In genomic region chr22:46734830-46735453, GRCh38 we compare ENCODE assay signal across 8 cellular contexts. TPM values are rescaled to one million over a fixed set of nuclear protein-coding genes. Genes with fewer than 3 reads are reported as not detected.
DNase-seq lines count a peak whose midpoint lies in the region; ATAC-seq and TF ChIP-seq lines count a peak whose summit lies in the region.

No MANE protein-coding gene starts in this region.

- no peaks in the 10 kb centered on the region for H3K9me3 Mint-ChIP-seq in activated naive CD4-positive, alpha-beta T cell treated with anti-CD3 and anti-CD28 coated beads, Interleukin-2, amount 10 ng/mL, durations not matched to agents 7 days and 5 days
- no peaks in the 10 kb centered on the region for H3K9me3 Mint-ChIP-seq in stimulated activated naive CD8-positive, alpha-beta T cell treated with anti-CD3 and anti-CD28 coated beads, Interleukin-15, amount 100 ng/mL, for 72 hours

- no peak for TF ChIP-seq CTCF in lower lobe of right lung (IDR thresholded peaks at IDR 0.05)

- ATAC-seq in SK-N-SH treated with all-trans-retinoic acid at 6 μM for 48 hours (peak; percentile 36), lower lobe of right lung (peak; percentile 39 to 48), GM19463 (IDR thresholded peaks at IDR 0.05; ENCODE audit: unreplicated experiment) (no peak)
- ATAC-seq in stimulated activated naive CD8-positive, alpha-beta T cell treated with anti-CD3 and anti-CD28 coated beads, Interleukin-15, amount 100 ng/mL, for 72 hours = no peak

- peaks cover 8% of the 10 kb centered on the region for H3K36me3 ChIP-seq in lower lobe of right lung

- no peaks in the 10 kb centered on the region for H3K27me3 Mint-ChIP-seq in activated naive CD4-positive, alpha-beta T cell treated with anti-CD3 and anti-CD28 coated beads, Interleukin-2, amount 10 ng/mL, durations not matched to agents 7 days and 5 days
- no peaks in the 10 kb centered on the region for H3K27me3 Mint-ChIP-seq in stimulated activated naive CD8-positive, alpha-beta T cell treated with anti-CD3 and anti-CD28 coated beads, Interleukin-15, amount 100 ng/mL, for 72 hours

- peak overlapping the region; percentile 84 for H3K27ac ChIP-seq in lower lobe of right lung

- peak; percentile 22 for TF ChIP-seq POLR2A in GM19099 (IDR thresholded peaks at IDR 0.05; ENCODE audit: extremely low read depth, insufficient read length, low read depth)

- CTCF ChIA-PET in activated naive CD4-positive, alpha-beta T cell treated with anti-CD3 and anti-CD28 coated beads, Interleukin-2, amount 10 ng/mL, durations not matched to agents 7 days and 5 days (lab: Charles Lee) = interaction anchor here (0.8 to 1.6 kb wide), 3 partner anchors 25 to 171 kb away, joined by 3 to 7 read pairs (median 4); no protein-coding TSS in a partner anchor

- peak; percentile 54 for DNase-seq in activated naive CD4-positive, alpha-beta T cell treated with anti-CD3 and anti-CD28 coated beads, Interleukin-2, amount 10 ng/mL, durations not matched to agents 7 days and 5 days
- DNase-seq in lower lobe of right lung = peak; percentile 79
- no peak for DNase-seq in stimulated activated naive CD8-positive, alpha-beta T cell treated with anti-CD3 and anti-CD28 coated beads, Interleukin-15, amount 100 ng/mL, for 72 hours
- no peak for DNase-seq in NCI-H1092 treated with DMSO at 0.1 percent for 48 hours (lab: John Stamatoyannopoulos, UW)
- DNase-seq in NCI-H187 treated with DMSO at 0.1 percent for 48 hours (lab: John Stamatoyannopoulos, UW) = no peak

- H3K4me3 Mint-ChIP-seq in activated naive CD4-positive, alpha-beta T cell treated with anti-CD3 and anti-CD28 coated beads, Interleukin-2, amount 10 ng/mL, durations not matched to agents 7 days and 5 days = peak overlapping the region; percentile 100
- peak overlapping the region; percentile 99 to 100 for H3K4me3 Mint-ChIP-seq in stimulated activated naive CD8-positive, alpha-beta T cell treated with anti-CD3 and anti-CD28 coated beads, Interleukin-15, amount 100 ng/mL, for 72 hours

- peaks cover 60% of the 10 kb centered on the region for H3K4me1 Mint-ChIP-seq in activated naive CD4-positive, alpha-beta T cell treated with anti-CD3 and anti-CD28 coated beads, Interleukin-2, amount 10 ng/mL, durations not matched to agents 7 days and 5 days
- H3K4me1 Mint-ChIP-seq in stimulated activated naive CD8-positive, alpha-beta T cell treated with anti-CD3 and anti-CD28 coated beads, Interleukin-15, amount 100 ng/mL, for 72 hours = peaks cover 79% of the 10 kb centered on the region

- peak overlapping the region; percentile 89 for H3K4me3 ChIP-seq in lower lobe of right lung

- intact Hi-C loops in lower lobe of right lung (cut with DNase I) = no loop called here

- peaks cover 77% of the 10 kb centered on the region for H3K4me1 ChIP-seq in lower lobe of right lung

- peak overlapping the region; percentile 98 for H3K27ac Mint-ChIP-seq in activated naive CD4-positive, alpha-beta T cell treated with anti-CD3 and anti-CD28 coated beads, Interleukin-2, amount 10 ng/mL, durations not matched to agents 7 days and 5 days
- peak overlapping the region; percentile 19 to 91 for H3K27ac Mint-ChIP-seq in stimulated activated naive CD8-positive, alpha-beta T cell treated with anti-CD3 and anti-CD28 coated beads, Interleukin-15, amount 100 ng/mL, for 72 hours

- H3K27me3 ChIP-seq in lower lobe of right lung (ENCODE audit: low read depth) = no peaks in the 10 kb centered on the region

- no peaks in the 10 kb centered on the region for H3K9me3 ChIP-seq in lower lobe of right lung

- peaks cover 40% of the 10 kb centered on the region for H3K36me3 Mint-ChIP-seq in activated naive CD4-positive, alpha-beta T cell treated with anti-CD3 and anti-CD28 coated beads, Interleukin-2, amount 10 ng/mL, durations not matched to agents 7 days and 5 days

TF ChIP-seq in SK-N-SH treated with all-trans-retinoic acid at 6 μM for 48 hours, 23 proteins besides CTCF, POLR2A, EP300 and RAD21:
- TF ChIP-seq ZNF8 (CRISPR knock-in tag; IDR thresholded peaks at IDR 0.05) = no peak
- TF ChIP-seq ZNF565 (CRISPR knock-in tag; conservative IDR thresholded peaks at IDR 0.05; ENCODE audit: low read depth) = no peak
- no peak for TF ChIP-seq CSDC2 (CRISPR knock-in tag; IDR thresholded peaks at IDR 0.05)
- TF ChIP-seq TOX (CRISPR knock-in tag; IDR thresholded peaks at IDR 0.05; ENCODE audit: borderline replicate concordance) = no peak
- no peak for TF ChIP-seq RARB (CRISPR knock-in tag; IDR thresholded peaks at IDR 0.05)
- TF ChIP-seq ESRRG (CRISPR knock-in tag; IDR thresholded peaks at IDR 0.05) = no peak
- TF ChIP-seq POU6F1 (CRISPR knock-in tag; IDR thresholded peaks at IDR 0.05; ENCODE audit: borderline replicate concordance, low read depth) = no peak
- no peak for TF ChIP-seq TCF4 (CRISPR knock-in tag; IDR thresholded peaks at IDR 0.05; ENCODE audit: borderline replicate concordance)
- TF ChIP-seq GLIS3 (CRISPR knock-in tag; IDR thresholded peaks at IDR 0.05) = no peak
- TF ChIP-seq SNAI2 (CRISPR knock-in tag; IDR thresholded peaks at IDR 0.05) = no peak
- no peak for TF ChIP-seq ZNF70 (CRISPR knock-in tag; IDR thresholded peaks at IDR 0.05)
- no peak for TF ChIP-seq TSHZ2 (CRISPR knock-in tag; IDR thresholded peaks at IDR 0.05)
- TF ChIP-seq CSRNP3 (CRISPR knock-in tag; IDR thresholded peaks at IDR 0.05) = no peak
- no peak for TF ChIP-seq BACH2 (CRISPR knock-in tag; IDR thresholded peaks at IDR 0.05; ENCODE audit: borderline replicate concordance)
- no peak for TF ChIP-seq ARNTL (CRISPR knock-in tag; IDR thresholded peaks at IDR 0.05; ENCODE audit: borderline replicate concordance, low read depth)
- TF ChIP-seq PATZ1 (CRISPR knock-in tag; IDR thresholded peaks at IDR 0.05; ENCODE audit: borderline replicate concordance) = no peak
- no peak for TF ChIP-seq PPARA (CRISPR knock-in tag; IDR thresholded peaks at IDR 0.05; ENCODE audit: borderline replicate concordance)

RNA-seq across cellular contexts. Expression of gene CERK, which starts 3.1 kb away (rescaled TPM):
- 26.1 TPM for total RNA-seq in lower lobe of right lung

RNA-seq across cellular contexts. Expression of gene TBC1D22A, which starts 27.5 kb away (rescaled TPM):
- 34.1 TPM for total RNA-seq in lower lobe of right lung

Comparison
In these comparisons a context has a peak if more than half of its experiments do, and no peak if none do; other contexts are left out.
1. ATAC-seq: peak in SK-N-SH treated with all-trans-retinoic acid at 6 μM for 48 hours (single experiment) and lower lobe of right lung (2 of 2); none in stimulated activated naive CD8-positive, alpha-beta T cell treated with anti-CD3 and anti-CD28 coated beads, Interleukin-15, amount 100 ng/mL, for 72 hours (single experiment) and GM19463 (single experiment).
2. DNase-seq: peak in activated naive CD4-positive, alpha-beta T cell treated with anti-CD3 and anti-CD28 coated beads, Interleukin-2, amount 10 ng/mL, durations not matched to agents 7 days and 5 days (single experiment) and lower lobe of right lung (single experiment); none in stimulated activated naive CD8-positive, alpha-beta T cell treated with anti-CD3 and anti-CD28 coated beads, Interleukin-15, amount 100 ng/mL, for 72 hours (0 of 2), NCI-H1092 treated with DMSO at 0.1 percent for 48 hours (single experiment) and NCI-H187 treated with DMSO at 0.1 percent for 48 hours (single experiment).